2 cellular contexts compared by ENCODE assay signal in genomic region chr7:55476071-55476803, GRCh38.
TF ChIP-seq lines count a peak whose summit lies in the region.

No MANE protein-coding gene starts in this region.

TF ChIP-seq in H1, 55 proteins besides CTCF, POLR2A, EP300 and RAD21 (continued from another document):
- TF ChIP-seq BACH1 (IDR thresholded peaks at IDR 0.05; ENCODE audit: low read length): no peak
- TF ChIP-seq CBX5 (IDR thresholded peaks at IDR 0.05; ENCODE audit: low read depth, low read length): no peak
- TF ChIP-seq SP1 (IDR thresholded peaks at IDR 0.05; ENCODE audit: low read depth, low read length): no peak
- no peak for TF ChIP-seq NRF1 (IDR thresholded peaks at IDR 0.05; ENCODE audit: low read depth, low read length)
- TF ChIP-seq HDAC6 (IDR thresholded peaks at IDR 0.05; ENCODE audit: low read depth, low read length): no peak
- no peak for TF ChIP-seq TAF1 (IDR thresholded peaks at IDR 0.05; ENCODE audit: low read depth, low read length)
- TF ChIP-seq BRCA1 (IDR thresholded peaks at IDR 0.05; ENCODE audit: low read depth, low read length): no peak
- no peak for TF ChIP-seq CREB1 (IDR thresholded peaks at IDR 0.05)
- no peak for TF ChIP-seq TAF7 (optimal IDR thresholded peaks at IDR 0.05; ENCODE audit: borderline replicate concordance, low read depth, low read length)
- TF ChIP-seq FOSL1 (IDR thresholded peaks at IDR 0.05; ENCODE audit: insufficient read depth, low read depth, low read length): no peak
- no peak for TF ChIP-seq CBX8 (IDR thresholded peaks at IDR 0.05; ENCODE audit: borderline replicate concordance, low read depth, low read length)
- no peak for TF ChIP-seq SRF (IDR thresholded peaks at IDR 0.05; ENCODE audit: low read depth, low read length)
TF ChIP-seq in H1: peak in this region for 0.

TF ChIP-seq in HepG2, 621 proteins besides CTCF, POLR2A, EP300 and RAD21:
- TF ChIP-seq PBX3 (CRISPR knock-in tag; IDR thresholded peaks at IDR 0.05; ENCODE audit: borderline replicate concordance) (no peak), ZNF34 (CRISPR knock-in tag; IDR thresholded peaks at IDR 0.05; ENCODE audit: borderline replicate concordance) (no peak), ZMYM2 (CRISPR knock-in tag; IDR thresholded peaks at IDR 0.05) (no peak), DPF2 (CRISPR knock-in tag; IDR thresholded peaks at IDR 0.05; ENCODE audit: borderline replicate concordance, low read depth) (no peak), ZNF83 (CRISPR knock-in tag; IDR thresholded peaks at IDR 0.05; ENCODE audit: borderline replicate concordance) (no peak), ZBTB1 (CRISPR knock-in tag; IDR thresholded peaks at IDR 0.05; ENCODE audit: borderline replicate concordance) (no peak), GFI1 (CRISPR knock-in tag; IDR thresholded peaks at IDR 0.05; ENCODE audit: borderline replicate concordance) (no peak), GATAD1 (CRISPR knock-in tag; IDR thresholded peaks at IDR 0.05) (no peak), ZFP62 (CRISPR knock-in tag; IDR thresholded peaks at IDR 0.05) (no peak), NFE2L1 (CRISPR knock-in tag; IDR thresholded peaks at IDR 0.05; ENCODE audit: borderline replicate concordance) (no peak), ZNF468 (CRISPR knock-in tag; IDR thresholded peaks at IDR 0.05) (no peak), HHEX (CRISPR knock-in tag; IDR thresholded peaks at IDR 0.05) (no peak), SATB2 (CRISPR knock-in tag; IDR thresholded peaks at IDR 0.05) (no peak), THAP7 (CRISPR knock-in tag; IDR thresholded peaks at IDR 0.05) (no peak), ZFP90 (CRISPR knock-in tag; IDR thresholded peaks at IDR 0.05; ENCODE audit: borderline replicate concordance) (no peak)
- TF ChIP-seq, protein P1, sequence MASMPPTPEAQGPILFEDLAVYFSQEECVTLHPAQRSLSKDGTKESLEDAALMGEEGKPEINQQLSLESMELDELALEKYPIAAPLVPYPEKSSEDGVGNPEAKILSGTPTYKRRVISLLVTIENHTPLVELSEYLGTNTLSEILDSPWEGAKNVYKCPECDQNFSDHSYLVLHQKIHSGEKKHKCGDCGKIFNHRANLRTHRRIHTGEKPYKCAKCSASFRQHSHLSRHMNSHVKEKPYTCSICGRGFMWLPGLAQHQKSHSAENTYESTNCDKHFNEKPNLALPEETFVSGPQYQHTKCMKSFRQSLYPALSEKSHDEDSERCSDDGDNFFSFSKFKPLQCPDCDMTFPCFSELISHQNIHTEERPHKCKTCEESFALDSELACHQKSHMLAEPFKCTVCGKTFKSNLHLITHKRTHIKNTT (CRISPR knock-in tag; IDR thresholded peaks at IDR 0.05): no peak
